22 cellular contexts compared by ENCODE assay signal in genomic region chr12:67391034-67391433, GRCh38.
"Had no signal": no experiment of that assay in that cellular context is flagged by ENCODE, and none has a peak within 500 bp of the region (broad histone marks: within the 10 kb centered on the region; RNA-seq: fewer than 3 reads in every experiment).

No MANE protein-coding gene starts in this region.

- DNase-seq: activated CD4-positive, alpha-beta T cell treated with anti-CD3 and anti-CD28 coated beads, Interleukin-2, amount 10 ng/mL, durations not matched to agents 24 days and 14 days; activated CD8-positive, alpha-beta memory T cell treated with anti-CD3 and anti-CD28 coated beads, Interleukin-2, amount 50 U/mL, for 4 hours; activated naive CD4-positive, alpha-beta T cell treated with anti-CD3 and anti-CD28 coated beads for 36 hours; activated naive CD8-positive, alpha-beta T cell treated with anti-CD3 and anti-CD28 coated beads, Interleukin-2, amount 50 U/mL, for 24 hours; activated T-cell treated with anti-CD3 and anti-CD28 coated beads, Interleukin-2, amount 50 U/mL, for 4 hours; aorta; brain microvascular endothelial cell; central memory CD4-positive, alpha-beta T cell; erythroblast; mesenchymal stem cell; mucosa of descending colon; naive thymus-derived CD4-positive, alpha-beta T cell; stimulated activated CD4-positive, alpha-beta T cell treated with anti-CD3 and anti-CD28 coated beads, Interleukin-2, amount 100 ng/mL, for 24 hours; stimulated activated naive CD4-positive, alpha-beta T cell treated with Interleukin-2 at 50 U/mL for 16 hours; substantia nigra; T-helper 1 cell; T-helper 9 cell had no signal

- H3K27me3 ChIP-seq: brain microvascular endothelial cell, tibial nerve, vagina had no signal

- FAIRE-seq: colon, endometrium had no signal

- H3K4me1 ChIP-seq: parathyroid adenoma, vagina had no signal

- H3K9me3 ChIP-seq: mucosa of descending colon, tibial nerve, vagina had no signal

- H3K4me3 ChIP-seq: mucosa of descending colon, tibial nerve, vagina had no signal

- H3K27ac ChIP-seq: brain microvascular endothelial cell, parathyroid adenoma, tibial nerve, vagina had no signal

- H3K36me3 ChIP-seq: brain microvascular endothelial cell, tibial nerve, vagina had no signal

- ATAC-seq: activated naive CD8-positive, alpha-beta T cell treated with anti-CD3 and anti-CD28 coated beads, Interleukin-2, amount 50 U/mL, for 24 hours; activated T-cell treated with anti-CD3 and anti-CD28 coated beads, Interleukin-2, amount 50 U/mL, for 4 hours; mucosa of descending colon; naive thymus-derived CD4-positive, alpha-beta T cell had no signal
